10 cellular contexts compared by ENCODE assay signal in the genomic region with DNA sequence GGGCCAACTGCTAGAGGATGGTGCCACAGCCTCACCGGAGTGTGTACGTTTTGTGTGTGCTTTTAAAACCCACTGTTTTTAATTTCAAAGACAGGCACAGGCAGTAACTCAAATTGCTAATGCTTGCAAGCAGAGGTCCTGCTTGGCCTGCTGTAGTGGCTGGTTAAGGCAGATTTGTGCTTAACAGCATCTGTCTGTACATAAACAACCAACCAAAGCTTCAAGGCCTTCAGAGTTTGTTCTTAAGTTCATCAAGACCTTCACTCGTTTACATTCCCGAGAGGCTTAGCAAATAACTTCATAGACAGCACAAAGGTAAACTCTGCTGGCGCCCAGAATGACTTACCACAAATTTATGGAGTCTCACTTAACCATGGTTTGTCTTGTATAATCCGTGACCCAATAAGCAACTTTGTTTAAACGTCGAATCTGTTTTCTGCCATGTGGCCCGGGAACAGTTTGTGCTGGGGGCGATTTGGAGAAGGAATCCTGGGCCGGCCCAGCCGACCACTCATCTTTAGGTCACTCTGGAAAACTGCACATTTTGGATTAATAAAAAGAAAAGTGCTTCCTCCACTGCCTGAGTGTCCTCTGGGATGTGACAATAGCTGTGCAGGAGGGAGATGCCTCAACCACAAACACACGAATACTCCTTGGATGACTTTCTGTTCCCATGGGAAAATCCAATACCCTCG. TPM values are rescaled to one million over a fixed set of nuclear protein-coding genes. Genes with fewer than 3 reads are reported as not detected.
DNase-seq lines count a peak whose midpoint lies in the region; ATAC-seq and TF ChIP-seq lines count a peak whose summit lies in the region.
"Had no signal": no experiment of that assay in that cellular context is flagged by ENCODE, and none has a peak within 500 bp of the region (broad histone marks: within the 10 kb centered on the region; RNA-seq: fewer than 3 reads in every experiment).

No MANE protein-coding gene starts in this region.

- H3K27ac ChIP-seq in IMR-90 (ENCODE audit: insufficient read depth, low read length): peak overlapping the region; percentile 93
- H3K27ac ChIP-seq in lung (ENCODE audit: low read depth in 1 of 2, low read length in 1 of 2): peak overlapping the region; percentile 2 to 57
- peak overlapping the region; percentile 82 for H3K27ac ChIP-seq in suprapubic skin
- H3K27ac ChIP-seq: cardiac muscle cell had no signal

- H3K36me3 ChIP-seq in IMR-90 (ENCODE audit: control insufficient read depth, insufficient read depth, low read length) (no peaks in the 10 kb centered on the region), lung (ENCODE audit: control insufficient read depth in 2 of 2, insufficient read depth in 2 of 2, low read length in 2 of 2) (peaks cover 0 to 4% of the 10 kb centered on the region in 2 donors), suprapubic skin (no peaks in the 10 kb centered on the region)
- H3K36me3 ChIP-seq: cardiac muscle cell had no signal

- H3K27me3 ChIP-seq in IMR-90 (ENCODE audit: control insufficient read depth, insufficient read depth, low read length) (no peaks in the 10 kb centered on the region), lung (ENCODE audit: control insufficient read depth, insufficient read depth) (no peaks in the 10 kb centered on the region), suprapubic skin (no peaks in the 10 kb centered on the region)
- H3K27me3 ChIP-seq: cardiac muscle cell had no signal

- peak overlapping the region; percentile 40 for H3K9ac ChIP-seq in IMR-90 (ENCODE audit: low read depth, low read length)

- H3K4me3 ChIP-seq in IMR-90 (ENCODE audit: insufficient read depth, low read depth, low read length) (no peak overlapping the region), astrocyte of the spinal cord (ENCODE audit: low read depth, low read length) (no peak overlapping the region), lung (no peak overlapping the region), suprapubic skin (no peak overlapping the region)
- H3K4me3 ChIP-seq: cardiac muscle cell had no signal

- no peaks in the 10 kb centered on the region for H3K36me3 Mint-ChIP-seq in glutamatergic neuron (ENCODE audit: unreplicated experiment)

- peaks cover 30 to 91% of the 10 kb centered on the region in 2 experiments for H3K79me1 ChIP-seq in IMR-90 (ENCODE audit: low read depth in 1 of 2, low read length in 2 of 2)

- H2BK15ac ChIP-seq in IMR-90 (ENCODE audit: low read depth, low read length): peak overlapping the region; percentile 73

- peaks cover 92% of the 10 kb centered on the region for H4K20me1 ChIP-seq in IMR-90 (ENCODE audit: insufficient read depth, low read length)

- CTCF ChIA-PET in IMR-90 (lab: Yijun Ruan, JAX): interaction anchor here (0.6 to 1.2 kb wide), 4 partner anchors 10 to 225 kb away, joined by 3 to 5 read pairs (median 4); no protein-coding TSS in a partner anchor

- peaks cover 42% of the 10 kb centered on the region for H3K4me1 Mint-ChIP-seq in glutamatergic neuron (ENCODE audit: low read depth, unreplicated experiment)

- no TSS peak for BruUV-seq in IMR-90 (replicated peaks; lab: Mats Ljungman, UMichigan)

- no peak overlapping the region for H2AFZ ChIP-seq in IMR-90 (replicated peaks; ENCODE audit: low read length, poor library complexity)

- peak overlapping the region; percentile 72 for H2BK20ac ChIP-seq in IMR-90 (ENCODE audit: low read depth, low read length)

- peak overlapping the region; percentile 81 for H4K91ac ChIP-seq in IMR-90 (ENCODE audit: insufficient read depth, low read depth, low read length)

- peak overlapping the region; percentile 51 for H2AK9ac ChIP-seq in IMR-90 (replicated peaks; ENCODE audit: low read depth, low read length, poor library complexity)

- peak overlapping the region; percentile 88 for H2BK5ac ChIP-seq in IMR-90 (ENCODE audit: low read depth, low read length, poor library complexity, severe bottlenecking)

- intact Hi-C loops in IMR-90 (cut with micrococcal nuclease): loop anchor here (1.0 kb wide), 1 partner anchor 29 kb away; no protein-coding TSS in a partner anchor

- H3K9me1 ChIP-seq in IMR-90 (ENCODE audit: insufficient read depth, low read length): peaks cover 53% of the 10 kb centered on the region

- H3K4me3 Mint-ChIP-seq in glutamatergic neuron (ENCODE audit: unreplicated experiment): no peak overlapping the region

- POLR2A ChIA-PET in IMR-90 (lab: Charles Lee; ENCODE audit: unreplicated experiment): interaction anchor here (0.6 kb wide), 1 partner anchor 26 kb away, joined by 3 read pairs; no protein-coding TSS in a partner anchor

- H3K14ac ChIP-seq in IMR-90 (replicated peaks; ENCODE audit: low read depth, low read length): peak overlapping the region; percentile 79

- no peaks in the 10 kb centered on the region for H3K9me3 Mint-ChIP-seq in glutamatergic neuron (ENCODE audit: unreplicated experiment)

- peak overlapping the region; percentile 81 for H3K18ac ChIP-seq in IMR-90 (ENCODE audit: low read depth, low read length)

- 13% methylated on average over 2 of the region's 14 CpGs; no CpG with 5 or more reads in 1 of the 2 experiments for WGBS in IMR-90 (ENCODE audit: extremely low coverage in 2 of 2, insufficient read length in 1 of 2), 2 experiments
- 73 to 77% methylated on average over 14 of the region's 14 CpGs for WGBS in lung, 2 donors
- WGBS in suprapubic skin: 82% methylated on average over 13 of the region's 14 CpGs

- no peak overlapping the region for H3K27ac Mint-ChIP-seq in glutamatergic neuron (ENCODE audit: unreplicated experiment)

- H3K4ac ChIP-seq in IMR-90 (ENCODE audit: low read depth, low read length): peak overlapping the region; percentile 87

- dilution Hi-C loops in IMR-90 (cut with HindIII; ENCODE audit: low sequenced_read_pairs, unreplicated experiment): no loop called here

- H3K9me3 ChIP-seq in IMR-90 (ENCODE audit: control insufficient read depth, insufficient read depth, low read length) (no peaks in the 10 kb centered on the region), lung (ENCODE audit: control insufficient read depth in 2 of 2, insufficient read depth in 1 of 2, low read length in 1 of 2) (no peaks in the 10 kb centered on the region), suprapubic skin (no peaks in the 10 kb centered on the region)

- no peak for TF ChIP-seq RAD21 in IMR-90 (IDR thresholded peaks at IDR 0.05; ENCODE audit: low read length)

- H3K4me1 ChIP-seq in IMR-90 (ENCODE audit: control insufficient read depth, insufficient read depth, low read length) (peaks cover 49% of the 10 kb centered on the region), lung (ENCODE audit: control insufficient read depth in 2 of 2, insufficient read depth in 2 of 2, low read length in 2 of 2) (peaks cover 40 to 46% of the 10 kb centered on the region in 2 donors), suprapubic skin (peaks cover 81% of the 10 kb centered on the region)

- H3K56ac ChIP-seq in IMR-90 (ENCODE audit: extremely low read depth, insufficient read depth, low read length): peak overlapping the region; percentile 67; the same call in 1 of the 2 replicates

- peak overlapping the region; percentile 70 for H4K5ac ChIP-seq in IMR-90 (ENCODE audit: low read depth, low read length)

- peak overlapping the region; percentile 55 for H3K4me2 ChIP-seq in IMR-90 (ENCODE audit: low read depth, low read length)

- H3K27me3 Mint-ChIP-seq in glutamatergic neuron (ENCODE audit: unreplicated experiment): no peaks in the 10 kb centered on the region

- peak; percentile 87 for DNase-seq in IMR-90
- peak; percentile 55 for DNase-seq in astrocyte of the spinal cord (ENCODE audit: low read depth, low spot score)
- no peak for DNase-seq in lung (ENCODE audit: low spot score)
- DNase-seq in suprapubic skin (ENCODE audit: low spot score in 2 of 2): no peak
- DNase-seq in glutamatergic neuron: no peak
- DNase-seq in occipital lobe (lab: John Stamatoyannopoulos, UW): no peak
- no peak for DNase-seq in OCI-M2 (lab: John Stamatoyannopoulos, UW; ENCODE audit: unreplicated experiment)
- DNase-seq: activated CD4-positive, alpha-beta T cell treated with anti-CD3 and anti-CD28 coated beads, Interleukin-2, amount 50 U/mL, for 48 hours; NCI-H1930 had no signal

- peak overlapping the region; percentile 61 for H2BK120ac ChIP-seq in IMR-90 (ENCODE audit: low read depth, low read length)

- H4K8ac ChIP-seq in IMR-90 (ENCODE audit: low read depth in 2 of 2, low read length in 2 of 2): peak overlapping the region; percentile 17 to 66

- H2AK5ac ChIP-seq in IMR-90 (ENCODE audit: low read depth, low read length): peak overlapping the region; percentile 72

- in situ Hi-C loops in IMR-90 (cut with MboI; ENCODE audit: low sequenced_read_pairs) (no loop called here), astrocyte of the spinal cord (cut with HindIII; ENCODE audit: low sequenced_read_pairs) (loop anchor here (25.0 kb wide), 1 partner anchor 210 kb away; the partner anchor contains the start of gene NBL1)

- no peak for TF ChIP-seq POLR2A in IMR-90 (IDR thresholded peaks at IDR 0.05; ENCODE audit: low read depth, low read length)
- no peak for TF ChIP-seq POLR2A in suprapubic skin (IDR thresholded peaks at IDR 0.05)

- peak overlapping the region; percentile 79 for H3K23ac ChIP-seq in IMR-90 (ENCODE audit: low read depth, low read length)

- peak; percentile 74 for ATAC-seq in IMR-90 (ENCODE audit: low read depth)
- ATAC-seq in lung (ENCODE audit: insufficient read depth, low FRiP score): no peak

- peak; percentile 59 for TF ChIP-seq EP300 in suprapubic skin (IDR thresholded peaks at IDR 0.05)

- TF ChIP-seq CTCF in IMR-90 (conservative IDR thresholded peaks at IDR 0.05; ENCODE audit: low read depth, low read length) (no peak), astrocyte of the spinal cord (IDR thresholded peaks at IDR 0.05; ENCODE audit: low read depth, low read length) (no peak), lung (IDR thresholded peaks at IDR 0.05; ENCODE audit: control extremely low read depth, extremely low read depth) (no peak), suprapubic skin (IDR thresholded peaks at IDR 0.05) (no peak), glutamatergic neuron (IDR thresholded peaks at IDR 0.05; ENCODE audit: partially characterized antibody, unreplicated experiment) (no peak)

RNA-seq across cellular contexts. Expression of gene CAPZB, which starts 58.1 kb away (rescaled TPM):
- total RNA-seq in IMR-90 (2012; rRNA removed) (180 and 216 TPM in 2 replicates), lung (100 to 1,000 TPM in 1 of 2 donors, 10 to 100 TPM in 1; 94.7 to 283 TPM), suprapubic skin (100 to 1,000 TPM; 101 to 130 (median 126) TPM), glutamatergic neuron (ENCODE audit: unreplicated experiment) (326 TPM), occipital lobe (38.4 TPM)
- polyA plus RNA-seq in IMR-90 (2012; rRNA removed) (271 and 304 TPM in 2 replicates), lung (100 to 1,000 TPM; 274 to 339 TPM)
- 189 and 234 TPM in 2 replicates for polyA plus RNA-seq in IMR-90 (2012; cell fraction: cytosol; rRNA removed)
- polyA plus RNA-seq in IMR-90 (2012; cell fraction: nucleus; rRNA removed; ENCODE audit: low replicate concordance): 74.4 and 139 TPM in 2 replicates

Comparison
In these comparisons a context has a peak if more than half of its experiments do, and no peak if none do; other contexts are left out.
1. DNase-seq: peak in IMR-90 (single experiment) and astrocyte of the spinal cord (single experiment); none in lung (single experiment), suprapubic skin (0 of 2), glutamatergic neuron (single experiment), occipital lobe (single experiment) and OCI-M2 (single experiment).
2. H3K27ac ChIP-seq: peak in every context shown above with its lines; median percentile 93 in IMR-90; 82 in suprapubic skin; 30 in lung.